21 cellular contexts compared by ENCODE assay signal in the genomic region with DNA sequence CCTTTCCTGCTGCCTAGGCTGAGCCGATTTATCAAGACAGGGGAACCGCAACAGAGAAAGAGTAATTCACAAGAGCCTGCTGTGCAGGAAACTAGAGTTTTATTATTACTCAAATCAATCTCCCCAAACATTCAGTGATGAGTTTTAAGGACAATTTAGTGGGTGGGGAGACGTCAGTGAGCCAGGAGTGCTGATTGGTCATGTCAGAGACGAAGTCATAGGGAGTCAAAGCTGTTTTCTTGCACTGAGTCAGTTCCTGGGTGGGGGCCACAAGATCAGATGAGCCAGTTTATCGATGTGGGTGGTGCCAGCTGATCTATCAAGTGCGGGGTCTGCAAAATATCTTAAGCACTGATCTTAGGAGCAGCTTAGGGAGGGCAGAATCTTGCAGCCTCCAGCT.
"Had no signal": no experiment of that assay in that cellular context is flagged by ENCODE, and none has a peak within 500 bp of the region (broad histone marks: within the 10 kb centered on the region; RNA-seq: fewer than 3 reads in every experiment).

No MANE protein-coding gene starts in this region.

- H3K4me3 ChIP-seq: body of pancreas, coronary artery, esophagus squamous epithelium, mucosa of descending colon, right atrium auricular region, SK-N-MC, tibial nerve, uterus had no signal

- H3K4me3 Mint-ChIP-seq: activated naive CD4-positive, alpha-beta T cell treated with anti-CD3 and anti-CD28 coated beads, Interleukin-2, amount 50 U/mL, for 24 hours; memory B cell; naive thymus-derived CD4-positive, alpha-beta T cell had no signal

- H3K27me3 Mint-ChIP-seq: activated naive CD4-positive, alpha-beta T cell treated with anti-CD3 and anti-CD28 coated beads, Interleukin-2, amount 50 U/mL, for 24 hours; memory B cell had no signal

- ATAC-seq: body of pancreas; left ventricle myocardium superior; mucosa of descending colon; naive thymus-derived CD4-positive, alpha-beta T cell had no signal

- H3K27ac ChIP-seq: body of pancreas, coronary artery, esophagus squamous epithelium, right atrium auricular region, SK-N-MC, tibial nerve, uterus had no signal

- H3K36me3 ChIP-seq: right atrium auricular region, uterus had no signal

- H3K27me3 ChIP-seq: body of pancreas, esophagus squamous epithelium, right atrium auricular region, tibial nerve, uterus had no signal

- H3K27ac Mint-ChIP-seq: activated naive CD4-positive, alpha-beta T cell treated with anti-CD3 and anti-CD28 coated beads, Interleukin-2, amount 50 U/mL, for 24 hours; activated T-helper 2 cell treated with anti-CD3 and anti-CD28 coated beads, Interferon-gamma antibody, Interleukin-2, Interleukin-4, amounts not matched to agents 10 μg/mL and 5 μg/mL and 100 μg/mL, durations not matched to agents 14 hours and 24 hours and 36 hours; memory B cell; naive thymus-derived CD4-positive, alpha-beta T cell had no signal

- H3K4me1 ChIP-seq: esophagus squamous epithelium, right atrium auricular region, uterus had no signal

- H3K36me3 Mint-ChIP-seq: activated naive CD4-positive, alpha-beta T cell treated with anti-CD3 and anti-CD28 coated beads, Interleukin-2, amount 50 U/mL, for 24 hours had no signal

- H3K9me3 Mint-ChIP-seq: activated naive CD4-positive, alpha-beta T cell treated with anti-CD3 and anti-CD28 coated beads, Interleukin-2, amount 50 U/mL, for 24 hours; activated T-helper 2 cell treated with anti-CD3 and anti-CD28 coated beads, Interferon-gamma antibody, Interleukin-2, Interleukin-4, amounts not matched to agents 10 μg/mL and 5 μg/mL and 100 μg/mL, durations not matched to agents 14 hours and 24 hours and 36 hours; memory B cell had no signal

- DNase-seq: activated CD4-positive, alpha-beta T cell treated with anti-CD3 and anti-CD28 coated beads for 4 hours; amygdala; central memory CD4-positive, alpha-beta T cell; esophagus squamous epithelium; foreskin melanocyte; kidney glomerular epithelial cell; left ventricle myocardium superior; mucosa of descending colon; naive thymus-derived CD4-positive, alpha-beta T cell; Right ventricle myocardium superior; substantia nigra; T-helper 9 cell; uterus had no signal

- H3K4me1 Mint-ChIP-seq: activated naive CD4-positive, alpha-beta T cell treated with anti-CD3 and anti-CD28 coated beads, Interleukin-2, amount 50 U/mL, for 24 hours; memory B cell; naive thymus-derived CD4-positive, alpha-beta T cell had no signal

- H3K9me3 ChIP-seq: body of pancreas, esophagus squamous epithelium, mucosa of descending colon, right atrium auricular region, uterus had no signal
